25 cellular contexts compared by ENCODE assay signal in the genomic region with DNA sequence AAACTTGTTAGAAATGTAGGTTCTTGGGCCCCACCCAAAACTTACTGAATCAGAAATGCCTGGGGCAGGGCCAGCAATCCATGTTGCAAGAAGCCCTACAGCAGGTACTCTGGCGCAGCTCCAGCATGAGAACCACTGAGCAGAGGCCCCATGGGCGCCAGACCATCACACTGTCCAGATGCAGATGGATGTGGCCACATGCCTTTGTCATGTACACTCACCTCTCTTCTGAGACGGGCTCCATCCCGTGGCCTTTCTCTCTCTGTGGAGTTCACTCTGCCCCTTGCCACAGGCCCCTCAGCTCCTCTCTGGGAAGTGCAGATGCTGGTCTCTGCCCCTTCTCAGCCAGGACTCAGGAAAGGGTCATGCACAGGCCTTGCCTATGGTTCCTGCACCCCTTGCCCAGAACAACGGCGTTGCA. TPM values are rescaled to one million over a fixed set of nuclear protein-coding genes. Genes with fewer than 3 reads are reported as not detected.
DNase-seq lines count a peak whose midpoint lies in the region; ATAC-seq and TF ChIP-seq lines count a peak whose summit lies in the region.
"Had no signal": no experiment of that assay in that cellular context is flagged by ENCODE, and none has a peak within 500 bp of the region (broad histone marks: within the 10 kb centered on the region; RNA-seq: fewer than 3 reads in every experiment).

No MANE protein-coding gene starts in this region.

- H3K4me1 ChIP-seq in naive thymus-derived CD4-positive, alpha-beta T cell (ENCODE audit: control insufficient read depth in 2 of 2, insufficient read depth in 2 of 2, low read length in 2 of 2), result peaks cover 10 to 14% of the 10 kb centered on the region in 2 donors
- peaks cover 6 to 22% (median 19%) of the 10 kb centered on the region in 9 donors for H3K4me1 ChIP-seq in heart right ventricle

- POLR2A ChIA-PET in activated CD4-positive, alpha-beta T cell treated with anti-CD3 and anti-CD28 coated beads, Interleukin-2, amount 10 ng/mL, durations not matched to agents 7 days and 5 days (lab: Charles Lee), result no interaction called here
- POLR2A ChIA-PET in naive thymus-derived CD4-positive, alpha-beta T cell (lab: Charles Lee), result interaction anchor here (1.4 kb wide), 1 partner anchor 14 kb away, joined by 4 read pairs; no protein-coding TSS in a partner anchor

- intact Hi-C loops in naive thymus-derived CD4-positive, alpha-beta T cell (cut with micrococcal nuclease), result loop anchor here (5.0 kb wide), 4 partner anchors 160 to 710 kb away; a partner anchor contains a TSS
- intact Hi-C loops in heart right ventricle (cut with DNase I), result loop anchor here in 7 of 10 donors (5.0 to 10.0 kb wide), 6 partner anchors 70 to 160 kb away; a partner anchor contains a TSS

- H3K27me3 ChIP-seq in naive thymus-derived CD4-positive, alpha-beta T cell (ENCODE audit: control insufficient read depth in 2 of 2, insufficient read depth in 2 of 2, low read length in 2 of 2), result no peaks in the 10 kb centered on the region
- H3K27me3 ChIP-seq in heart right ventricle, result no peaks in the 10 kb centered on the region
- H3K27me3 ChIP-seq: upper lobe of left lung had no signal

- H3K9me3 ChIP-seq in naive thymus-derived CD4-positive, alpha-beta T cell (ENCODE audit: control insufficient read depth in 2 of 3, low read length in 3 of 3), result no peaks in the 10 kb centered on the region
- no peaks in the 10 kb centered on the region for H3K9me3 ChIP-seq in heart right ventricle
- H3K9me3 ChIP-seq: upper lobe of left lung had no signal

- no peak overlapping the region for H3K4me3 ChIP-seq in epithelial cell of esophagus (ENCODE audit: low read length)
- no peak overlapping the region for H3K4me3 ChIP-seq in naive thymus-derived CD4-positive, alpha-beta T cell (ENCODE audit: low read length)
- H3K4me3 ChIP-seq in heart right ventricle, result no peak overlapping the region
- H3K4me3 ChIP-seq: upper lobe of left lung had no signal

- H3K36me3 Mint-ChIP-seq in activated CD4-positive, alpha-beta T cell treated with anti-CD3 and anti-CD28 coated beads, Interleukin-2, amount 10 ng/mL, durations not matched to agents 7 days and 5 days (ENCODE audit: low read depth), result peaks cover 14% of the 10 kb centered on the region
- peaks cover 0 to 6% (median 0%) of the 10 kb centered on the region in 5 donors for H3K36me3 Mint-ChIP-seq in naive thymus-derived CD4-positive, alpha-beta T cell
- H3K36me3 Mint-ChIP-seq: activated naive CD8-positive, alpha-beta T cell; memory B cell had no signal

- ATAC-seq in naive thymus-derived CD4-positive, alpha-beta T cell, result no peak
- ATAC-seq in heart right ventricle, result no peak
- ATAC-seq: esophagus mucosa, sciatic nerve had no signal

- peak overlapping the region; percentile 20 for H3K4me3 Mint-ChIP-seq in activated CD4-positive, alpha-beta T cell treated with anti-CD3 and anti-CD28 coated beads, Interleukin-2, amount 10 ng/mL, durations not matched to agents 7 days and 5 days
- H3K4me3 Mint-ChIP-seq in naive thymus-derived CD4-positive, alpha-beta T cell, result peak overlapping the region in 2 of 10 donors; percentile 32 to 51

- no peaks in the 10 kb centered on the region for H3K9me3 Mint-ChIP-seq in activated CD4-positive, alpha-beta T cell treated with anti-CD3 and anti-CD28 coated beads, Interleukin-2, amount 10 ng/mL, durations not matched to agents 7 days and 5 days
- no peaks in the 10 kb centered on the region for H3K9me3 Mint-ChIP-seq in naive thymus-derived CD4-positive, alpha-beta T cell
- H3K9me3 Mint-ChIP-seq: memory B cell had no signal

- no peaks in the 10 kb centered on the region for H3K27me3 Mint-ChIP-seq in activated CD4-positive, alpha-beta T cell treated with anti-CD3 and anti-CD28 coated beads, Interleukin-2, amount 10 ng/mL, durations not matched to agents 7 days and 5 days
- H3K27me3 Mint-ChIP-seq in naive thymus-derived CD4-positive, alpha-beta T cell, result no peaks in the 10 kb centered on the region
- H3K27me3 Mint-ChIP-seq: activated naive CD8-positive, alpha-beta T cell; memory B cell had no signal

- peaks cover 43% of the 10 kb centered on the region for H3K4me1 Mint-ChIP-seq in activated CD4-positive, alpha-beta T cell treated with anti-CD3 and anti-CD28 coated beads, Interleukin-2, amount 10 ng/mL, durations not matched to agents 7 days and 5 days
- H3K4me1 Mint-ChIP-seq in naive thymus-derived CD4-positive, alpha-beta T cell, result peaks cover 14 to 35% (median 19%) of the 10 kb centered on the region in 7 donors

- WGBS in heart right ventricle, 2 donors, result 92 to 93% methylated on average over 6 of the region's 6 CpGs

- TF ChIP-seq CTCF in epithelial cell of esophagus (IDR thresholded peaks at IDR 0.05; ENCODE audit: insufficient read depth, low read depth, low read length, missing control alignments) (no peak), heart right ventricle (IDR thresholded peaks at IDR 0.05) (no peak)

- CTCF ChIA-PET in activated CD4-positive, alpha-beta T cell treated with anti-CD3 and anti-CD28 coated beads, Interleukin-2, amount 10 ng/mL, durations not matched to agents 7 days and 5 days (lab: Charles Lee), result no interaction called here
- CTCF ChIA-PET in naive thymus-derived CD4-positive, alpha-beta T cell (lab: Charles Lee), result no interaction called here

- H3K36me3 ChIP-seq in naive thymus-derived CD4-positive, alpha-beta T cell (ENCODE audit: control insufficient read depth in 2 of 3, insufficient read depth in 3 of 3, low read length in 3 of 3), result no peaks in the 10 kb centered on the region
- peaks cover 0 to 7% (median 0%) of the 10 kb centered on the region in 9 donors for H3K36me3 ChIP-seq in heart right ventricle

- peak overlapping the region; percentile 78 for H3K27ac Mint-ChIP-seq in activated CD4-positive, alpha-beta T cell treated with anti-CD3 and anti-CD28 coated beads, Interleukin-2, amount 10 ng/mL, durations not matched to agents 7 days and 5 days
- H3K27ac Mint-ChIP-seq in naive thymus-derived CD4-positive, alpha-beta T cell, result no peak overlapping the region
- H3K27ac Mint-ChIP-seq: activated naive CD8-positive, alpha-beta T cell; memory B cell had no signal

- no peak overlapping the region for H3K27ac ChIP-seq in naive thymus-derived CD4-positive, alpha-beta T cell (ENCODE audit: low read depth, low read length)
- no peak overlapping the region for H3K27ac ChIP-seq in heart right ventricle
- H3K27ac ChIP-seq: parathyroid adenoma, upper lobe of left lung had no signal

- no peak for DNase-seq in activated CD4-positive, alpha-beta T cell treated with anti-CD3 and anti-CD28 coated beads, Interleukin-2, amount 10 ng/mL, durations not matched to agents 7 days and 5 days
- no peak for DNase-seq in activated CD4-positive, alpha-beta T cell treated with anti-CD3 and anti-CD28 coated beads for 4 hours
- DNase-seq in RPMI7951 (ENCODE audit: low read depth), result peak; percentile 25
- peak; percentile 44 for DNase-seq in epithelial cell of esophagus (ENCODE audit: low read depth)
- peak; percentile 42 for DNase-seq in renal cortical epithelial cell (ENCODE audit: low read depth)
- DNase-seq in naive thymus-derived CD4-positive, alpha-beta T cell, result no peak
- no peak for DNase-seq in heart right ventricle
- no peak for DNase-seq in activated T-cell treated with anti-CD3 and anti-CD28 coated beads for 4 hours
- DNase-seq: activated CD4-positive, CD25-positive, alpha-beta regulatory T cell treated with anti-CD3 and anti-CD28 coated beads, Interleukin-2, amount 50 U/mL, for 72 hours; effector CD8-positive, alpha-beta T cell; foreskin melanocyte; NCI-H1105; NCI-H2081 treated with DMSO at 0.1 percent for 48 hours; NCI-H446 treated with DMSO at 0.1 percent for 48 hours; NK-92 treated with Interleukin-12 subunit alpha and Interleukin-12 subunit beta, amount 100 ng/mL, for 24 hours; stimulated activated CD8-positive, alpha-beta memory T cell treated with anti-CD3 and anti-CD28 coated beads, Interleukin-4, amount 100 ng/mL, for 48 hours had no signal

RNA-seq across cellular contexts. Expression of a gene that starts 2.3 kb away (rescaled TPM):
- 100 to 1,000 TPM in 1 of 2 experiments, 10 to 100 TPM in 1; 99.3 to 101 TPM for total RNA-seq in activated CD4-positive, alpha-beta T cell treated with anti-CD3 and anti-CD28 coated beads, Interleukin-2, amount 10 ng/mL, durations not matched to agents 7 days and 5 days
- 37.4 and 38.3 TPM in 2 replicates for total RNA-seq in RPMI7951 (2014; rRNA removed; shearing (Covaris generic))
- 3.7 and 14.9 TPM in 2 replicates for total RNA-seq in renal cortical epithelial cell
- total RNA-seq in naive thymus-derived CD4-positive, alpha-beta T cell, result 10 to 100 TPM in 1 of 5 experiments, 1 to 10 TPM in 4; 2.6 to 50.1 (median 3.4) TPM
- 1 to 10 TPM in 1 of 2 donors, under 1 TPM in 1; 0.41 to 5.9 TPM for polyA plus RNA-seq in naive thymus-derived CD4-positive, alpha-beta T cell
- total RNA-seq in heart right ventricle, result 1 to 10 TPM in 6 of 10 donors, under 1 TPM in 4; 0.62 to 3.4 (median 1.1) TPM
- under 1 TPM; 0.51 to 0.93 TPM for polyA plus RNA-seq in heart right ventricle

RNA-seq across cellular contexts. Expression of a gene that starts 33.0 kb away (rescaled TPM):
- 10 to 100 TPM; 15.5 to 21.4 TPM for total RNA-seq in activated CD4-positive, alpha-beta T cell treated with anti-CD3 and anti-CD28 coated beads, Interleukin-2, amount 10 ng/mL, durations not matched to agents 7 days and 5 days
- 10.2 and 21.7 TPM in 2 replicates for total RNA-seq in RPMI7951 (2014; rRNA removed; shearing (Covaris generic))
- 2.3 and 6.3 TPM in 2 replicates for total RNA-seq in renal cortical epithelial cell
- 10 to 100 TPM in 1 of 5 experiments, 1 to 10 TPM in 1, under 1 TPM in 2, not detected in 1; 0.32 to 16.7 (median 0.71) TPM for total RNA-seq in naive thymus-derived CD4-positive, alpha-beta T cell
- under 1 TPM; 0.39 to 0.84 TPM for polyA plus RNA-seq in naive thymus-derived CD4-positive, alpha-beta T cell
- total RNA-seq in heart right ventricle, result 1 to 10 TPM in 4 of 10 donors, under 1 TPM in 6; 0.47 to 1.9 (median 0.95) TPM
- 1 to 10 TPM in 1 of 2 donors, under 1 TPM in 1; 0.29 to 2.3 TPM for polyA plus RNA-seq in heart right ventricle

RNA-seq across cellular contexts. Expression of a gene that starts 44.1 kb away (rescaled TPM):
- not detected for total RNA-seq in activated CD4-positive, alpha-beta T cell treated with anti-CD3 and anti-CD28 coated beads, Interleukin-2, amount 10 ng/mL, durations not matched to agents 7 days and 5 days
- not detected in 2 replicates for total RNA-seq in RPMI7951 (2014; rRNA removed; shearing (Covaris generic))
- total RNA-seq in renal cortical epithelial cell, result 1.2 TPM in 1 of 2 replicates, not detected in the other
- not detected for total RNA-seq in naive thymus-derived CD4-positive, alpha-beta T cell
- polyA plus RNA-seq in naive thymus-derived CD4-positive, alpha-beta T cell, result not detected
- under 1 TPM in 3 of 10 donors, not detected in 7; 0.12 to 0.18 (median 0.17) TPM for total RNA-seq in heart right ventricle
- not detected for polyA plus RNA-seq in heart right ventricle
- total RNA-seq: activated CD8-positive, alpha-beta memory T cell treated with anti-CD3 and anti-CD28 coated beads for 36 hours; Daoy; myocyte; upper lobe of left lung had no signal

RNA-seq across cellular contexts. Expression of a gene that starts 48.0 kb away (rescaled TPM):
- total RNA-seq in activated CD4-positive, alpha-beta T cell treated with anti-CD3 and anti-CD28 coated beads, Interleukin-2, amount 10 ng/mL, durations not matched to agents 7 days and 5 days, result 1 to 10 TPM; 8.1 TPM
- total RNA-seq in RPMI7951 (2014; rRNA removed; shearing (Covaris generic)), result 4.4 and 5.1 TPM in 2 replicates
- total RNA-seq in renal cortical epithelial cell, result 6.3 and 18.3 TPM in 2 replicates
- 10 to 100 TPM in 2 of 5 experiments, 1 to 10 TPM in 3; 5.4 to 13.5 (median 9.2) TPM for total RNA-seq in naive thymus-derived CD4-positive, alpha-beta T cell
- polyA plus RNA-seq in naive thymus-derived CD4-positive, alpha-beta T cell, result 1 to 10 TPM; 1.7 to 2.5 TPM
- 10 to 100 TPM in 4 of 10 donors, 1 to 10 TPM in 6; 6.2 to 14.9 (median 9.2) TPM for total RNA-seq in heart right ventricle
- 1 to 10 TPM; 3.4 to 5.4 TPM for polyA plus RNA-seq in heart right ventricle

Comparison
In these comparisons a context has a peak if more than half of its experiments do, and no peak if none do; other contexts are left out.
1. DNase-seq: peak in RPMI7951 (single experiment), epithelial cell of esophagus (single experiment) and renal cortical epithelial cell (single experiment); none in activated CD4-positive, alpha-beta T cell treated with anti-CD3 and anti-CD28 coated beads, Interleukin-2, amount 10 ng/mL, durations not matched to agents 7 days and 5 days (single experiment), activated CD4-positive, alpha-beta T cell treated with anti-CD3 and anti-CD28 coated beads for 4 hours (0 of 2), naive thymus-derived CD4-positive, alpha-beta T cell (0 of 9), heart right ventricle (0 of 2) and activated T-cell treated with anti-CD3 and anti-CD28 coated beads for 4 hours (single experiment).